ENCODE assay signal across 18 cellular contexts in the genomic region with DNA sequence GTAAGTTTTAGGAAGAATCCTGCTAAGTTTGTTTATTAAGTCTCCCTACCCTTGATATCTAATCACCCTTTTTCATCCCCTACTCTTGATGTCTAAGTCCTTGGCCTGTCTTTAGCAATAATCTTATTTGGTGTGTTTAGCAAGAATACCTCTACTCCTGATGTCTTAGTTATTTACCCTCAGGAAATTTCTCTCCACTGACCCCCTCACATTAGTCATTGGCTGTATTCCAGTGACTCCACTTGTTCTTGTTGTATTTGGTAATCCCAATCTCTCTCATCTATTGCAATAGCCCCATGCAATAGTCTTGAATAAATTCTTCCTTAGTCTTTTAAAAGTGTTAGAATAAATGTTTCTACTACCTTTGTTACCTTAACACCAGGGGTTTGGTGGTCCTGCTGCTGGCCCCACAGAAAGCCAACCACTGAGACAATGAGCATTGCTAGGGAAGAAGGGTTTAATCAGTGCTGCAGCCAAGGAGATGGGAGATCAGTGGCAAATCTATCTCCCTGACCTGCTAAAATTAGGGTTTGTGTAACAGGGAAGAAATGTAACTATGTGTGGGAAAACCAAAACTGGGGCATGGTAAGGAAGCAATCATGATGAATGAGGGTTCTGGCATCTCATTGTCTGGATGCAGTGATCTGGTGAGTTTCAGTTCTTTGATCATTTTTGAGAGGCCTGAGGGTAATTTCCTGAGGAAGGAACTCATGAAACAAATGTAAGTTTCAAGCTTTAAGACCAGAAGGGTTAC.
DNase-seq lines count a peak whose midpoint lies in the region; ATAC-seq and FAIRE-seq lines count a peak whose summit lies in the region.
"Had no signal": no experiment of that assay in that cellular context is flagged by ENCODE, and none has a peak within 500 bp of the region (broad histone marks: within the 10 kb centered on the region; RNA-seq: fewer than 3 reads in every experiment).

No MANE protein-coding gene starts in this region.

- no peak overlapping the region for H3K4me3 Mint-ChIP-seq in activated T-helper 17 cell treated with anti-CD3 and anti-CD28 coated beads, Interleukin-2, amount 50 U/mL, for 72 hours
- H3K4me3 Mint-ChIP-seq: brain, immature natural killer cell, nephron had no signal

- no peak for ATAC-seq in HG03039 (IDR thresholded peaks at IDR 0.05; ENCODE audit: unreplicated experiment)
- no peak for ATAC-seq in activated T-helper 17 cell treated with anti-CD3 and anti-CD28 coated beads, Interleukin-2, amount 50 U/mL, for 72 hours (replicated peaks)

- peak overlapping the region; percentile 46 for H3K4me3 ChIP-seq in adipocyte (ENCODE audit: low read length)
- H3K4me3 ChIP-seq: skin epidermis, thoracic aorta had no signal

- no peaks in the 10 kb centered on the region for H3K36me3 Mint-ChIP-seq in activated T-helper 17 cell treated with anti-CD3 and anti-CD28 coated beads, Interleukin-2, amount 50 U/mL, for 72 hours (ENCODE audit: low read depth)
- H3K36me3 Mint-ChIP-seq: brain, immature natural killer cell had no signal

- no peak overlapping the region for H3K27ac Mint-ChIP-seq in activated T-helper 17 cell treated with anti-CD3 and anti-CD28 coated beads, Interleukin-2, amount 50 U/mL, for 72 hours
- H3K27ac Mint-ChIP-seq: brain, immature natural killer cell, nephron had no signal

- peaks cover 4% of the 10 kb centered on the region for H3K9me3 Mint-ChIP-seq in activated T-helper 17 cell treated with anti-CD3 and anti-CD28 coated beads, Interleukin-2, amount 50 U/mL, for 72 hours
- H3K9me3 Mint-ChIP-seq: brain, nephron had no signal

- peaks cover 13% of the 10 kb centered on the region for H3K4me1 ChIP-seq in adipocyte (ENCODE audit: control insufficient read depth, insufficient read depth, low read length)

- no peaks in the 10 kb centered on the region for H3K36me3 ChIP-seq in adipocyte (ENCODE audit: control insufficient read depth, insufficient read depth, low read length, severe bottlenecking)
- H3K36me3 ChIP-seq: thoracic aorta had no signal

- intact Hi-C loops in cardiac septum (cut with DNase I) = no loop called here

- no peak overlapping the region for H3K9ac ChIP-seq in adipocyte (ENCODE audit: low read length)

- no peaks in the 10 kb centered on the region for H3K27me3 ChIP-seq in adipocyte (replicated peaks; ENCODE audit: control insufficient read depth, insufficient read depth, low read length)

- H3K9me3 ChIP-seq in adipocyte (ENCODE audit: control insufficient read depth, low read length) = no peaks in the 10 kb centered on the region
- H3K9me3 ChIP-seq: thoracic aorta had no signal

- peak; percentile 27 for DNase-seq in A172 (ENCODE audit: low spot score)
- no peak for DNase-seq in HTR-8/SVneo (ENCODE audit: insufficient read length, low spot score)
- DNase-seq in adipocyte (ENCODE audit: low read depth) = peak; percentile 29
- peak; percentile 16 for DNase-seq in glomerular visceral epithelial cell (ENCODE audit: extremely low spot score)
- DNase-seq in C1 segment of cervical spinal cord (lab: John Stamatoyannopoulos, UW) = no peak
- DNase-seq in cardiac septum (ENCODE audit: low spot score) = no peak
- DNase-seq: activated CD4-positive, CD25-positive, alpha-beta regulatory T cell; activated T-cell treated with anti-CD3 and anti-CD28 coated beads, Interleukin-2, amount 50 U/mL, for 48 hours; erythroblast; immature natural killer cell; NCI-H1092; SHP77 treated with DMSO at 0.1 percent for 48 hours had no signal

- H3K4me1 Mint-ChIP-seq in activated T-helper 17 cell treated with anti-CD3 and anti-CD28 coated beads, Interleukin-2, amount 50 U/mL, for 72 hours = peaks cover 12% of the 10 kb centered on the region
- H3K4me1 Mint-ChIP-seq: brain, nephron had no signal

- FAIRE-seq in HTR-8/SVneo (lab: Jason Lieb, UNC) = peak; percentile 77

- H3K27me3 Mint-ChIP-seq in activated T-helper 17 cell treated with anti-CD3 and anti-CD28 coated beads, Interleukin-2, amount 50 U/mL, for 72 hours = peaks cover 3% of the 10 kb centered on the region
- H3K27me3 Mint-ChIP-seq: brain had no signal

Comparison
In these comparisons a context has a peak if more than half of its experiments do, and no peak if none do; other contexts are left out.
1. DNase-seq: peak in A172 (single experiment), adipocyte (single experiment) and glomerular visceral epithelial cell (single experiment); none in HTR-8/SVneo (single experiment), C1 segment of cervical spinal cord (0 of 14) and cardiac septum (single experiment).